33 cellular contexts compared by ENCODE assay signal in the genomic region with DNA sequence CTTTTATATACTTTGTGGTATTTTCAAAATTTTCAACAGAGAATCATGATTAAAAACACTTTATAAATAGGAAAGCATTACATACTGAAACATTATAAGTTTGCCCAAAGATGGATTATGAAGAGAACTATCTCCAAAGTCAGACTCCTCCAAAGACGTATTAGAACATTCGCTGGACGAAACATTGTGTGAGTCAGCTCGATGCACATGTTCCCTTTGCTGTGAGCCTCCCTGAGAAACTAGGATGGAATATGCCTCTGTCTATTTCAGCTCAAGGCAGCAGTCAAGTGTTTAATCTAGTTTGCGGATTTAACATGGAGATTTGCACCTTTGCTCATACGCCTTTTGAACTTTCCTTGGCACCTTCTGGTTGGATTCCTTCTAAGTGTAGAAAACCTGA.
"Had no signal": no experiment of that assay in that cellular context is flagged by ENCODE, and none has a peak within 500 bp of the region (broad histone marks: within the 10 kb centered on the region; RNA-seq: fewer than 3 reads in every experiment).

No MANE protein-coding gene starts in this region.

- H3K4me3 ChIP-seq: adrenal gland, body of pancreas, breast epithelium had no signal

- ATAC-seq: activated CD4-positive, alpha-beta T cell treated with anti-CD3 and anti-CD28 coated beads for 36 hours; activated CD4-positive, CD25-positive, alpha-beta regulatory T cell treated with anti-CD3 and anti-CD28 coated beads, Interleukin-2, amount 50 U/mL, for 24 hours; activated CD8-positive, alpha-beta T cell treated with anti-CD3 and anti-CD28 coated beads for 36 hours; activated naive CD4-positive, alpha-beta T cell treated with anti-CD3 and anti-CD28 coated beads, Interleukin-2, amount 50 U/mL, for 72 hours; activated T-cell treated with anti-CD3 and anti-CD28 coated beads, Interleukin-2, amount 50 U/mL, for 4 hours; activated T-cell treated with anti-CD3 and anti-CD28 coated beads, Interleukin-2, amount 50 U/mL, for 72 hours; activated T-helper 17 cell treated with anti-CD3 and anti-CD28 coated beads, Interleukin-2, amount 50 U/mL, for 72 hours; body of pancreas; WTC11 had no signal

- DNase-seq: activated CD4-positive, alpha-beta T cell treated with anti-CD3 and anti-CD28 coated beads for 1 hour; activated CD4-positive, alpha-beta T cell treated with anti-CD3 and anti-CD28 coated beads for 36 hours; activated CD4-positive, alpha-beta T cell treated with anti-CD3 and anti-CD28 coated beads for 48 hours; activated CD4-positive, alpha-beta T cell treated with anti-CD3 and anti-CD28 coated beads, Interleukin-2, amount 10 ng/mL, durations not matched to agents 7 days and 5 days; activated CD4-positive, alpha-beta T cell treated with anti-CD3 and anti-CD28 coated beads, Interleukin-2, amount 50 U/mL, for 48 hours; activated CD4-positive, CD25-positive, alpha-beta regulatory T cell; activated CD8-positive, alpha-beta memory T cell treated with anti-CD3 and anti-CD28 coated beads, Interleukin-2, amount 50 U/mL, for 4 hours; activated CD8-positive, alpha-beta T cell treated with anti-CD3 and anti-CD28 coated beads for 36 hours; activated effector memory CD4-positive, alpha-beta T cell treated with anti-CD3 and anti-CD28 coated beads, Interleukin-2, amount 50 U/mL, for 16 hours; activated gamma-delta T cell treated with Interleukin-2 at 50 U/mL for 16 hours; activated naive CD4-positive, alpha-beta T cell; activated naive CD4-positive, alpha-beta T cell treated with anti-CD3 and anti-CD28 coated beads for 36 hours; activated naive CD4-positive, alpha-beta T cell treated with anti-CD3 and anti-CD28 coated beads, Interleukin-2, amount 50 U/mL, for 16 hours; activated naive CD8-positive, alpha-beta T cell treated with anti-CD3 and anti-CD28 coated beads for 36 hours; activated T-cell treated with anti-CD3 and anti-CD28 coated beads for 4 hours; activated T-cell treated with anti-CD3 and anti-CD28 coated beads, Interleukin-2, amount 50 U/mL, for 1 hour; activated T-cell treated with anti-CD3 and anti-CD28 coated beads, Interleukin-2, amount 50 U/mL, for 4 hours; activated T-cell treated with anti-CD3 and anti-CD28 coated beads, Interleukin-2, amount 50 U/mL, for 72 hours; adrenal gland; amniotic stem cell; aorta; body of pancreas; brain microvascular endothelial cell; central memory CD4-positive, alpha-beta T cell; T-helper 1 cell; T-helper 2 cell; T-helper 9 cell; WERI-Rb-1 had no signal

- H3K27ac ChIP-seq: adrenal gland, body of pancreas, brain microvascular endothelial cell, breast epithelium, WERI-Rb-1 had no signal

- H3K36me3 ChIP-seq: adrenal gland, brain microvascular endothelial cell, breast epithelium, WERI-Rb-1 had no signal

- H3K27me3 ChIP-seq: adrenal gland, body of pancreas, brain microvascular endothelial cell, breast epithelium had no signal

- H3K9me3 ChIP-seq: adrenal gland, body of pancreas, breast epithelium had no signal

- H3K4me1 ChIP-seq: adrenal gland, breast epithelium had no signal
